2 cellular contexts compared by ENCODE assay signal in the genomic region with DNA sequence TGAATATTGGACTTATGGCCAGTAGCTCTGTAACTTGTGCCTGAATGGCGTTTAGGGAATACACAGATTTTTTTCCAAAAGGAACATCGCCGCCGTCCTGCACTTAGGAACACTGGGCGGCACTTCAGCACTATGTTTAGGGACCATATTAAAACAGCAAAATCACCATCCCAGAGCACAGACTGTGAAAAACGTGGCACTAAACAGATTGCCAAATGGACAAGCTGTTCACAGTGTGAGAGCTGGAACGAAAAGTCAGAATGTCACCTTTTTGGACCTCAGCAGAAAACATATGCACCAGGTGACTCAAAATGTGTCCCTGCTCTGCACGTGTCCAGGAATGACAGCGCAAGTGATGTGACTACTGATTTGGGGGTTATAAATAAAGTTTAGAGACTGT.
TF ChIP-seq lines count a peak whose summit lies in the region.

No MANE protein-coding gene starts in this region.

TF ChIP-seq in WTC11, 78 proteins besides CTCF, POLR2A, EP300 and RAD21:
- TF ChIP-seq, protein P1, sequence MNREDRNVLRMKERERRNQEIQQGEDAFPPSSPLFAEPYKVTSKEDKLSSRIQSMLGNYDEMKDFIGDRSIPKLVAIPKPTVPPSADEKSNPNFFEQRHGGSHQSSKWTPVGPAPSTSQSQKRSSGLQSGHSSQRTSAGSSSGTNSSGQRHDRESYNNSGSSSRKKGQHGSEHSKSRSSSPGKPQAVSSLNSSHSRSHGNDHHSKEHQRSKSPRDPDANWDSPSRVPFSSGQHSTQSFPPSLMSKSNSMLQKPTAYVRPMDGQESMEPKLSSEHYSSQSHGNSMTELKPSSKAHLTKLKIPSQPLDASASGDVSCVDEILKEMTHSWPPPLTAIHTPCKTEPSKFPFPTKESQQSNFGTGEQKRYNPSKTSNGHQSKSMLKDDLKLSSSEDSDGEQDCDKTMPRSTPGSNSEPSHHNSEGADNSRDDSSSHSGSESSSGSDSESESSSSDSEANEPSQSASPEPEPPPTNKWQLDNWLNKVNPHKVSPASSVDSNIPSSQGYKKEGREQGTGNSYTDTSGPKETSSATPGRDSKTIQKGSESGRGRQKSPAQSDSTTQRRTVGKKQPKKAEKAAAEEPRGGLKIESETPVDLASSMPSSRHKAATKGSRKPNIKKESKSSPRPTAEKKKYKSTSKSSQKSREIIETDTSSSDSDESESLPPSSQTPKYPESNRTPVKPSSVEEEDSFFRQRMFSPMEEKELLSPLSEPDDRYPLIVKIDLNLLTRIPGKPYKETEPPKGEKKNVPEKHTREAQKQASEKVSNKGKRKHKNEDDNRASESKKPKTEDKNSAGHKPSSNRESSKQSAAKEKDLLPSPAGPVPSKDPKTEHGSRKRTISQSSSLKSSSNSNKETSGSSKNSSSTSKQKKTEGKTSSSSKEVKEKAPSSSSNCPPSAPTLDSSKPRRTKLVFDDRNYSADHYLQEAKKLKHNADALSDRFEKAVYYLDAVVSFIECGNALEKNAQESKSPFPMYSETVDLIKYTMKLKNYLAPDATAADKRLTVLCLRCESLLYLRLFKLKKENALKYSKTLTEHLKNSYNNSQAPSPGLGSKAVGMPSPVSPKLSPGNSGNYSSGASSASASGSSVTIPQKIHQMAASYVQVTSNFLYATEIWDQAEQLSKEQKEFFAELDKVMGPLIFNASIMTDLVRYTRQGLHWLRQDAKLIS (CRISPR knock-in tag; IDR thresholded peaks at IDR 0.05; ENCODE audit: borderline replicate concordance), result no peak
- TF ChIP-seq NR1H2 (CRISPR knock-in tag; IDR thresholded peaks at IDR 0.05) (no peak), ZNF121 (CRISPR knock-in tag; IDR thresholded peaks at IDR 0.05) (no peak), EMX1 (CRISPR knock-in tag; IDR thresholded peaks at IDR 0.05) (no peak), GRHL2 (CRISPR knock-in tag; IDR thresholded peaks at IDR 0.05; ENCODE audit: insufficient replicate concordance, severe bottlenecking) (no peak), ZNF232 (CRISPR knock-in tag; IDR thresholded peaks at IDR 0.05) (no peak), CREB1 (CRISPR knock-in tag; IDR thresholded peaks at IDR 0.05) (no peak), SOX15 (CRISPR knock-in tag; IDR thresholded peaks at IDR 0.05) (no peak)
- TF ChIP-seq, protein P2, sequence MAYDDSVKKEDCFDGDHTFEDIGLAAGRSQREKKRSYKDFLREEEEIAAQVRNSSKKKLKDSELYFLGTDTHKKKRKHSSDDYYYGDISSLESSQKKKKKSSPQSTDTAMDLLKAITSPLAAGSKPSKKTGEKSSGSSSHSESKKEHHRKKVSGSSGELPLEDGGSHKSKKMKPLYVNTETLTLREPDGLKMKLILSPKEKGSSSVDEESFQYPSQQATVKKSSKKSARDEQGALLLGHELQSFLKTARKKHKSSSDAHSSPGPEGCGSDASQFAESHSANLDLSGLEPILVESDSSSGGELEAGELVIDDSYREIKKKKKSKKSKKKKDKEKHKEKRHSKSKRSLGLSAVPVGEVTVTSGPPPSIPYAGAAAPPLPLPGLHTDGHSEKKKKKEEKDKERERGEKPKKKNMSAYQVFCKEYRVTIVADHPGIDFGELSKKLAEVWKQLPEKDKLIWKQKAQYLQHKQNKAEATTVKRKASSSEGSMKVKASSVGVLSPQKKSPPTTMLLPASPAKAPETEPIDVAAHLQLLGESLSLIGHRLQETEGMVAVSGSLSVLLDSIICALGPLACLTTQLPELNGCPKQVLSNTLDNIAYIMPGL (CRISPR knock-in tag; IDR thresholded peaks at IDR 0.05), result no peak
- TF ChIP-seq, protein P3, sequence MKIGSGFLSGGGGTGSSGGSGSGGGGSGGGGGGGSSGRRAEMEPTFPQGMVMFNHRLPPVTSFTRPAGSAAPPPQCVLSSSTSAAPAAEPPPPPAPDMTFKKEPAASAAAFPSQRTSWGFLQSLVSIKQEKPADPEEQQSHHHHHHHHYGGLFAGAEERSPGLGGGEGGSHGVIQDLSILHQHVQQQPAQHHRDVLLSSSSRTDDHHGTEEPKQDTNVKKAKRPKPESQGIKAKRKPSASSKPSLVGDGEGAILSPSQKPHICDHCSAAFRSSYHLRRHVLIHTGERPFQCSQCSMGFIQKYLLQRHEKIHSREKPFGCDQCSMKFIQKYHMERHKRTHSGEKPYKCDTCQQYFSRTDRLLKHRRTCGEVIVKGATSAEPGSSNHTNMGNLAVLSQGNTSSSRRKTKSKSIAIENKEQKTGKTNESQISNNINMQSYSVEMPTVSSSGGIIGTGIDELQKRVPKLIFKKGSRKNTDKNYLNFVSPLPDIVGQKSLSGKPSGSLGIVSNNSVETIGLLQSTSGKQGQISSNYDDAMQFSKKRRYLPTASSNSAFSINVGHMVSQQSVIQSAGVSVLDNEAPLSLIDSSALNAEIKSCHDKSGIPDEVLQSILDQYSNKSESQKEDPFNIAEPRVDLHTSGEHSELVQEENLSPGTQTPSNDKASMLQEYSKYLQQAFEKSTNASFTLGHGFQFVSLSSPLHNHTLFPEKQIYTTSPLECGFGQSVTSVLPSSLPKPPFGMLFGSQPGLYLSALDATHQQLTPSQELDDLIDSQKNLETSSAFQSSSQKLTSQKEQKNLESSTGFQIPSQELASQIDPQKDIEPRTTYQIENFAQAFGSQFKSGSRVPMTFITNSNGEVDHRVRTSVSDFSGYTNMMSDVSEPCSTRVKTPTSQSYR (CRISPR knock-in tag; IDR thresholded peaks at IDR 0.05), result no peak
- TF ChIP-seq, protein P4, sequence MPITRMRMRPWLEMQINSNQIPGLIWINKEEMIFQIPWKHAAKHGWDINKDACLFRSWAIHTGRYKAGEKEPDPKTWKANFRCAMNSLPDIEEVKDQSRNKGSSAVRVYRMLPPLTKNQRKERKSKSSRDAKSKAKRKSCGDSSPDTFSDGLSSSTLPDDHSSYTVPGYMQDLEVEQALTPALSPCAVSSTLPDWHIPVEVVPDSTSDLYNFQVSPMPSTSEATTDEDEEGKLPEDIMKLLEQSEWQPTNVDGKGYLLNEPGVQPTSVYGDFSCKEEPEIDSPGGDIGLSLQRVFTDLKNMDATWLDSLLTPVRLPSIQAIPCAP (CRISPR knock-in tag; IDR thresholded peaks at IDR 0.05), result no peak

TF ChIP-seq in H1, 55 proteins besides CTCF, POLR2A, EP300 and RAD21:
- TF ChIP-seq SRF (IDR thresholded peaks at IDR 0.05; ENCODE audit: low read depth, low read length), result no peak
- no peak for TF ChIP-seq EZH2 (IDR thresholded peaks at IDR 0.05; ENCODE audit: low read depth, low read length, severe bottlenecking)
- TF ChIP-seq CREB1 (IDR thresholded peaks at IDR 0.05), result no peak
- no peak for TF ChIP-seq BRCA1 (IDR thresholded peaks at IDR 0.05; ENCODE audit: low read depth, low read length)
- no peak for TF ChIP-seq MAFK (IDR thresholded peaks at IDR 0.05; ENCODE audit: low read depth, low read length)
- no peak for TF ChIP-seq TEAD4 (IDR thresholded peaks at IDR 0.05; ENCODE audit: low read depth, low read length)
- TF ChIP-seq, protein P5, sequence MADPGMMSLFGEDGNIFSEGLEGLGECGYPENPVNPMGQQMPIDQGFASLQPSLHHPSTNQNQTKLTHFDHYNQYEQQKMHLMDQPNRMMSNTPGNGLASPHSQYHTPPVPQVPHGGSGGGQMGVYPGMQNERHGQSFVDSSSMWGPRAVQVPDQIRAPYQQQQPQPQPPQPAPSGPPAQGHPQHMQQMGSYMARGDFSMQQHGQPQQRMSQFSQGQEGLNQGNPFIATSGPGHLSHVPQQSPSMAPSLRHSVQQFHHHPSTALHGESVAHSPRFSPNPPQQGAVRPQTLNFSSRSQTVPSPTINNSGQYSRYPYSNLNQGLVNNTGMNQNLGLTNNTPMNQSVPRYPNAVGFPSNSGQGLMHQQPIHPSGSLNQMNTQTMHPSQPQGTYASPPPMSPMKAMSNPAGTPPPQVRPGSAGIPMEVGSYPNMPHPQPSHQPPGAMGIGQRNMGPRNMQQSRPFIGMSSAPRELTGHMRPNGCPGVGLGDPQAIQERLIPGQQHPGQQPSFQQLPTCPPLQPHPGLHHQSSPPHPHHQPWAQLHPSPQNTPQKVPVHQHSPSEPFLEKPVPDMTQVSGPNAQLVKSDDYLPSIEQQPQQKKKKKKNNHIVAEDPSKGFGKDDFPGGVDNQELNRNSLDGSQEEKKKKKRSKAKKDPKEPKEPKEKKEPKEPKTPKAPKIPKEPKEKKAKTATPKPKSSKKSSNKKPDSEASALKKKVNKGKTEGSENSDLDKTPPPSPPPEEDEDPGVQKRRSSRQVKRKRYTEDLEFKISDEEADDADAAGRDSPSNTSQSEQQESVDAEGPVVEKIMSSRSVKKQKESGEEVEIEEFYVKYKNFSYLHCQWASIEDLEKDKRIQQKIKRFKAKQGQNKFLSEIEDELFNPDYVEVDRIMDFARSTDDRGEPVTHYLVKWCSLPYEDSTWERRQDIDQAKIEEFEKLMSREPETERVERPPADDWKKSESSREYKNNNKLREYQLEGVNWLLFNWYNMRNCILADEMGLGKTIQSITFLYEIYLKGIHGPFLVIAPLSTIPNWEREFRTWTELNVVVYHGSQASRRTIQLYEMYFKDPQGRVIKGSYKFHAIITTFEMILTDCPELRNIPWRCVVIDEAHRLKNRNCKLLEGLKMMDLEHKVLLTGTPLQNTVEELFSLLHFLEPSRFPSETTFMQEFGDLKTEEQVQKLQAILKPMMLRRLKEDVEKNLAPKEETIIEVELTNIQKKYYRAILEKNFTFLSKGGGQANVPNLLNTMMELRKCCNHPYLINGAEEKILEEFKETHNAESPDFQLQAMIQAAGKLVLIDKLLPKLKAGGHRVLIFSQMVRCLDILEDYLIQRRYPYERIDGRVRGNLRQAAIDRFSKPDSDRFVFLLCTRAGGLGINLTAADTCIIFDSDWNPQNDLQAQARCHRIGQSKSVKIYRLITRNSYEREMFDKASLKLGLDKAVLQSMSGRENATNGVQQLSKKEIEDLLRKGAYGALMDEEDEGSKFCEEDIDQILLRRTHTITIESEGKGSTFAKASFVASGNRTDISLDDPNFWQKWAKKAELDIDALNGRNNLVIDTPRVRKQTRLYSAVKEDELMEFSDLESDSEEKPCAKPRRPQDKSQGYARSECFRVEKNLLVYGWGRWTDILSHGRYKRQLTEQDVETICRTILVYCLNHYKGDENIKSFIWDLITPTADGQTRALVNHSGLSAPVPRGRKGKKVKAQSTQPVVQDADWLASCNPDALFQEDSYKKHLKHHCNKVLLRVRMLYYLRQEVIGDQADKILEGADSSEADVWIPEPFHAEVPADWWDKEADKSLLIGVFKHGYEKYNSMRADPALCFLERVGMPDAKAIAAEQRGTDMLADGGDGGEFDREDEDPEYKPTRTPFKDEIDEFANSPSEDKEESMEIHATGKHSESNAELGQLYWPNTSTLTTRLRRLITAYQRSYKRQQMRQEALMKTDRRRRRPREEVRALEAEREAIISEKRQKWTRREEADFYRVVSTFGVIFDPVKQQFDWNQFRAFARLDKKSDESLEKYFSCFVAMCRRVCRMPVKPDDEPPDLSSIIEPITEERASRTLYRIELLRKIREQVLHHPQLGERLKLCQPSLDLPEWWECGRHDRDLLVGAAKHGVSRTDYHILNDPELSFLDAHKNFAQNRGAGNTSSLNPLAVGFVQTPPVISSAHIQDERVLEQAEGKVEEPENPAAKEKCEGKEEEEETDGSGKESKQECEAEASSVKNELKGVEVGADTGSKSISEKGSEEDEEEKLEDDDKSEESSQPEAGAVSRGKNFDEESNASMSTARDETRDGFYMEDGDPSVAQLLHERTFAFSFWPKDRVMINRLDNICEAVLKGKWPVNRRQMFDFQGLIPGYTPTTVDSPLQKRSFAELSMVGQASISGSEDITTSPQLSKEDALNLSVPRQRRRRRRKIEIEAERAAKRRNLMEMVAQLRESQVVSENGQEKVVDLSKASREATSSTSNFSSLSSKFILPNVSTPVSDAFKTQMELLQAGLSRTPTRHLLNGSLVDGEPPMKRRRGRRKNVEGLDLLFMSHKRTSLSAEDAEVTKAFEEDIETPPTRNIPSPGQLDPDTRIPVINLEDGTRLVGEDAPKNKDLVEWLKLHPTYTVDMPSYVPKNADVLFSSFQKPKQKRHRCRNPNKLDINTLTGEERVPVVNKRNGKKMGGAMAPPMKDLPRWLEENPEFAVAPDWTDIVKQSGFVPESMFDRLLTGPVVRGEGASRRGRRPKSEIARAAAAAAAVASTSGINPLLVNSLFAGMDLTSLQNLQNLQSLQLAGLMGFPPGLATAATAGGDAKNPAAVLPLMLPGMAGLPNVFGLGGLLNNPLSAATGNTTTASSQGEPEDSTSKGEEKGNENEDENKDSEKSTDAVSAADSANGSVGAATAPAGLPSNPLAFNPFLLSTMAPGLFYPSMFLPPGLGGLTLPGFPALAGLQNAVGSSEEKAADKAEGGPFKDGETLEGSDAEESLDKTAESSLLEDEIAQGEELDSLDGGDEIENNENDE (IDR thresholded peaks at IDR 0.05; ENCODE audit: insufficient replicate concordance, low read length), result no peak
- no peak for TF ChIP-seq BCL11A (IDR thresholded peaks at IDR 0.05; ENCODE audit: low read depth in 2 of 2, low read length in 2 of 2)
- TF ChIP-seq TBP (IDR thresholded peaks at IDR 0.05; ENCODE audit: low read depth, low read length), result no peak
- TF ChIP-seq TAF7 (optimal IDR thresholded peaks at IDR 0.05; ENCODE audit: borderline replicate concordance, low read depth, low read length), result no peak
- TF ChIP-seq CEBPB (IDR thresholded peaks at IDR 0.05; ENCODE audit: low read depth, low read length), result no peak
- TF ChIP-seq CBX5 (IDR thresholded peaks at IDR 0.05; ENCODE audit: low read depth, low read length), result no peak
- no peak for TF ChIP-seq RXRA (IDR thresholded peaks at IDR 0.05; ENCODE audit: insufficient read depth, low read depth, low read length)
- TF ChIP-seq CTBP2 (IDR thresholded peaks at IDR 0.05; ENCODE audit: borderline replicate concordance, insufficient read depth, insufficient read length, low read length), result no peak
- TF ChIP-seq TAF1 (IDR thresholded peaks at IDR 0.05; ENCODE audit: low read depth, low read length), result no peak
- TF ChIP-seq ASH2L (IDR thresholded peaks at IDR 0.05; ENCODE audit: low read length), result no peak
- no peak for TF ChIP-seq POU5F1 (IDR thresholded peaks at IDR 0.05; ENCODE audit: low read depth, low read length)
- TF ChIP-seq EGR1 (IDR thresholded peaks at IDR 0.05; ENCODE audit: borderline replicate concordance, low read depth, low read length), result no peak
- no peak for TF ChIP-seq NRF1 (IDR thresholded peaks at IDR 0.05; ENCODE audit: low read depth, low read length)
